Comparison of ENCODE assay signal across 8 cellular contexts in genomic region chr6:75268121-75268987, GRCh38. TPM values are rescaled to one million over a fixed set of nuclear protein-coding genes. Genes with fewer than 3 reads are reported as not detected.
DNase-seq lines count a peak whose midpoint lies in the region; FAIRE-seq and TF ChIP-seq lines count a peak whose summit lies in the region.
"Had no signal": no experiment of that assay in that cellular context is flagged by ENCODE, and none has a peak within 500 bp of the region (broad histone marks: within the 10 kb centered on the region; RNA-seq: fewer than 3 reads in every experiment).

No MANE protein-coding gene starts in this region.

- no peak overlapping the region for H2BK12ac ChIP-seq in trophoblast cell (ENCODE audit: low read length)

- no peak overlapping the region for H2AK5ac ChIP-seq in trophoblast cell (ENCODE audit: low read length)

- FAIRE-seq in GM18507 (lab: Jason Lieb, UNC) = peak; percentile 44

- TF ChIP-seq POLR2A in erythroblast (IDR thresholded peaks at IDR 0.05; ENCODE audit: low read length) = no peak

- no peak overlapping the region for H4K12ac ChIP-seq in trophoblast cell (ENCODE audit: low read depth, low read length)

- H2AFZ ChIP-seq in trophoblast cell (ENCODE audit: insufficient read depth, low read length, poor library complexity) = no peak overlapping the region

- no peak overlapping the region for H3K9ac ChIP-seq in trophoblast cell (ENCODE audit: low read length)

- no peak for DNase-seq in GM18507 (ENCODE audit: extremely low spot score, insufficient read length, low read depth)
- DNase-seq in LHCN-M2 (ENCODE audit: low read depth) = peak; percentile 23
- DNase-seq in epithelial cell of prostate (ENCODE audit: low read depth, low spot score) = peak; percentile 36
- DNase-seq in trophoblast cell = peak in 1 of 2 donors; percentile 35
- DNase-seq in mucosa of gallbladder (ENCODE audit: low spot score) = no peak
- DNase-seq in NCI-H774 (lab: John Stamatoyannopoulos, UW) = no peak
- DNase-seq in erythroblast (lab: John Stamatoyannopoulos, UW) = no peak

- no peak overlapping the region for H3K14ac ChIP-seq in trophoblast cell (ENCODE audit: low read length)

- H2BK5ac ChIP-seq in trophoblast cell (ENCODE audit: low read depth, low read length, poor library complexity) = no peak overlapping the region

- H3K79me2 ChIP-seq in trophoblast cell (ENCODE audit: control insufficient read depth, insufficient read depth, low read length, poor library complexity) = peaks cover 5% of the 10 kb centered on the region

- H3K4me2 ChIP-seq in trophoblast cell (ENCODE audit: low read length) = no peak overlapping the region

- H3K27me3 ChIP-seq in trophoblast cell (ENCODE audit: insufficient read depth, low read length) = no peaks in the 10 kb centered on the region
- H3K27me3 ChIP-seq: SJSA1 had no signal

- peaks cover 8% of the 10 kb centered on the region for H3K79me1 ChIP-seq in trophoblast cell (ENCODE audit: low read length)

- peak overlapping the region; percentile 28 for H3K27ac ChIP-seq in epithelial cell of prostate
- peak overlapping the region; percentile 15 for H3K27ac ChIP-seq in trophoblast cell (ENCODE audit: low read depth, low read length)
- H3K27ac ChIP-seq: SJSA1 had no signal

- H4K91ac ChIP-seq in trophoblast cell (ENCODE audit: low read depth, low read length) = no peak overlapping the region

- H3K9me3 ChIP-seq in trophoblast cell (ENCODE audit: insufficient read depth, low read depth, low read length) = no peaks in the 10 kb centered on the region
- H3K9me3 ChIP-seq: SJSA1 had no signal

- no CpG with 5 or more reads among the region's 5 CpGs for WGBS in trophoblast cell (ENCODE audit: extremely low coverage, insufficient coverage, insufficient read length)

- no peak overlapping the region for H3K4me3 ChIP-seq in trophoblast cell (ENCODE audit: low read depth, low read length)
- H3K4me3 ChIP-seq: SJSA1 had no signal

- H3K18ac ChIP-seq in trophoblast cell (ENCODE audit: low read length) = no peak overlapping the region

- peaks cover 0 to 10% of the 10 kb centered on the region in 2 experiments for H3K4me1 ChIP-seq in trophoblast cell (ENCODE audit: control insufficient read depth in 1 of 2, insufficient read depth in 2 of 2, low read length in 2 of 2)

- H2BK120ac ChIP-seq in trophoblast cell (ENCODE audit: insufficient read depth, low read length, poor library complexity) = no peak overlapping the region

- H3K4ac ChIP-seq in trophoblast cell (ENCODE audit: low read depth, low read length) = peak overlapping the region; percentile 30

- no peak overlapping the region for H3K23ac ChIP-seq in trophoblast cell (ENCODE audit: low read length)

- H3K36me3 ChIP-seq in trophoblast cell (ENCODE audit: control insufficient read depth in 1 of 2, insufficient read depth in 2 of 2, low read length in 2 of 2) = peaks cover 7 to 10% of the 10 kb centered on the region in 2 experiments

- no peak overlapping the region for H4K8ac ChIP-seq in trophoblast cell (ENCODE audit: low read depth, low read length)

RNA-seq across cellular contexts. Expression of gene TMEM30A, which starts 16.2 kb away (rescaled TPM):
- 107 and 111 TPM in 2 replicates for total RNA-seq in LHCN-M2 (2014; rRNA removed)
- polyA plus RNA-seq in LHCN-M2 (2012) = 31.8 TPM
- 84.0 and 85.1 TPM in 2 replicates for polyA plus RNA-seq in trophoblast cell (2013)
- 102 TPM for total RNA-seq in mucosa of gallbladder

RNA-seq across cellular contexts. Expression of gene COX7A2, which starts 24.8 kb away (rescaled TPM):
- total RNA-seq in LHCN-M2 (2014; rRNA removed) (505 and 1,196 TPM in 2 replicates), mucosa of gallbladder (376 TPM)
- 729 TPM for polyA plus RNA-seq in LHCN-M2 (2012)
- polyA plus RNA-seq in trophoblast cell (2013) = 835 and 927 TPM in 2 replicates

Comparison
In these comparisons a context has a peak if more than half of its experiments do, and no peak if none do; other contexts are left out.
1. DNase-seq: peak in LHCN-M2 (single experiment) and epithelial cell of prostate (single experiment); none in GM18507 (single experiment), mucosa of gallbladder (single experiment), NCI-H774 (single experiment) and erythroblast (0 of 2).